18 cellular contexts compared by ENCODE assay signal in genomic region chr5:38645508-38645907, GRCh38.
DNase-seq lines count a peak whose midpoint lies in the region; ATAC-seq and TF ChIP-seq lines count a peak whose summit lies in the region.
"Had no signal": no experiment of that assay in that cellular context is flagged by ENCODE, and none has a peak within 500 bp of the region (broad histone marks: within the 10 kb centered on the region; RNA-seq: fewer than 3 reads in every experiment).

No MANE protein-coding gene starts in this region.

- peak; percentile 81 for DNase-seq in fibroblast of gingiva (ENCODE audit: low read depth)
- peak; percentile 20 to 62 for DNase-seq in foreskin fibroblast
- DNase-seq in right atrium auricular region (ENCODE audit: low spot score) = peak; percentile 65
- peak; percentile 40 for DNase-seq in stromal cell of bone marrow (ENCODE audit: low read depth)
- no peak for DNase-seq in NOMO-1 (lab: John Stamatoyannopoulos, UW; ENCODE audit: unreplicated experiment in 2 of 2)
- DNase-seq in activated T-cell treated with anti-CD3 and anti-CD28 coated beads for 4 hours = no peak
- DNase-seq: CD8-positive, alpha-beta memory T cell; KBM-7; MV-4-11; NCI-H1417; NCI-H187 treated with DMSO at 0.1 percent for 48 hours; NCI-H345; NCI-H524 treated with DMSO at 0.1 percent for 48 hours; PC-3; SJCRH30 had no signal

- H3K4me1 ChIP-seq in right atrium auricular region = no peaks in the 10 kb centered on the region
- H3K4me1 ChIP-seq: SJCRH30 had no signal

- H3K36me3 ChIP-seq in right atrium auricular region = no peaks in the 10 kb centered on the region
- H3K36me3 ChIP-seq: SJCRH30 had no signal

- ATAC-seq in HG03045 (IDR thresholded peaks at IDR 0.05; ENCODE audit: unreplicated experiment) = no peak
- ATAC-seq: HepG2, PC-3 had no signal

- H3K27me3 ChIP-seq in right atrium auricular region = no peaks in the 10 kb centered on the region
- H3K27me3 ChIP-seq: SJCRH30 had no signal

- H3K4me3 ChIP-seq in foreskin fibroblast (ENCODE audit: low read depth in 1 of 2, low read length in 2 of 2) (no peak overlapping the region), right atrium auricular region (no peak overlapping the region)
- H3K4me3 ChIP-seq: SJCRH30 had no signal

- H3K27ac ChIP-seq in right atrium auricular region = no peak overlapping the region
- H3K27ac ChIP-seq: RWPE1, SJCRH30 had no signal

- H3K9me3 ChIP-seq in right atrium auricular region = no peaks in the 10 kb centered on the region
- H3K9me3 ChIP-seq: SJCRH30 had no signal

- TF ChIP-seq CTCF in foreskin fibroblast (IDR thresholded peaks at IDR 0.05; ENCODE audit: low read depth, low read length) (no peak), right atrium auricular region (IDR thresholded peaks at IDR 0.05) (no peak)

Comparison
In these comparisons a context has a peak if more than half of its experiments do, and no peak if none do; other contexts are left out.
1. DNase-seq: peak in fibroblast of gingiva (single experiment), foreskin fibroblast (2 of 2), right atrium auricular region (single experiment) and stromal cell of bone marrow (single experiment); none in NOMO-1 (0 of 2) and activated T-cell treated with anti-CD3 and anti-CD28 coated beads for 4 hours (single experiment).